ENCODE assay signal across 28 cellular contexts in genomic region chr9:36049408-36049807, GRCh38.
"Had no signal": no experiment of that assay in that cellular context is flagged by ENCODE, and none has a peak within 500 bp of the region (broad histone marks: within the 10 kb centered on the region; RNA-seq: fewer than 3 reads in every experiment).

No MANE protein-coding gene starts in this region.

- H3K4me3 ChIP-seq: coronary artery, gastrocnemius medialis, lung, mucosa of descending colon, right lobe of liver, suprapubic skin, transverse colon, upper lobe of right lung, uterus had no signal

- H3K9me3 Mint-ChIP-seq: memory B cell; mesothelial cell of epicardium; naive B cell; natural killer cell treated with Interleukin-12 subunit alpha and Interleukin-12 subunit beta and Interleukin-15 and Interleukin-18, amount 100 ng/mL, for 72 hours; neural crest cell; stimulated activated naive CD8-positive, alpha-beta T cell treated with anti-CD3 and anti-CD28 coated beads, Interleukin-15, amount 100 ng/mL, for 72 hours had no signal

- H3K27me3 Mint-ChIP-seq: memory B cell; naive B cell; natural killer cell treated with Interleukin-12 subunit alpha and Interleukin-12 subunit beta and Interleukin-15 and Interleukin-18, amount 100 ng/mL, for 72 hours; progenitor cell of endocrine pancreas; stimulated activated naive CD8-positive, alpha-beta T cell treated with anti-CD3 and anti-CD28 coated beads, Interleukin-15, amount 100 ng/mL, for 72 hours had no signal

- H3K9me3 ChIP-seq: gastrocnemius medialis, mucosa of descending colon, right lobe of liver, suprapubic skin, transverse colon, upper lobe of right lung, uterus had no signal

- ATAC-seq: gastrocnemius medialis; left lobe of liver; mucosa of descending colon; natural killer cell treated with Interleukin-12 subunit alpha and Interleukin-12 subunit beta and Interleukin-15 and Interleukin-18, amount 100 ng/mL, for 72 hours; right lobe of liver; stimulated activated naive CD8-positive, alpha-beta T cell treated with anti-CD3 and anti-CD28 coated beads, Interleukin-15, amount 100 ng/mL, for 72 hours; upper lobe of right lung had no signal

- H3K27ac ChIP-seq: coronary artery, gastrocnemius medialis, parathyroid adenoma, right lobe of liver, suprapubic skin, transverse colon, upper lobe of right lung, uterus had no signal

- H3K4me3 Mint-ChIP-seq: memory B cell; mesothelial cell of epicardium; natural killer cell treated with Interleukin-12 subunit alpha and Interleukin-12 subunit beta and Interleukin-15 and Interleukin-18, amount 100 ng/mL, for 72 hours; neural crest cell; stimulated activated naive CD8-positive, alpha-beta T cell treated with anti-CD3 and anti-CD28 coated beads, Interleukin-15, amount 100 ng/mL, for 72 hours had no signal

- DNase-seq: dermis blood vessel endothelial cell; effector memory CD4-positive, alpha-beta T cell; foreskin fibroblast; gastrocnemius medialis; head of caudate nucleus; kidney; mucosa of descending colon; naive B cell; right lobe of liver; small intestine; stimulated activated CD4-positive, alpha-beta T cell treated with anti-CD3 and anti-CD28 coated beads, Interleukin-15, amount 100 ng/mL, for 24 hours; stimulated activated CD4-positive, alpha-beta T cell treated with anti-CD3 and anti-CD28 coated beads, Interleukin-2, amount 100 ng/mL, for 48 hours; stimulated activated CD8-positive, alpha-beta memory T cell treated with anti-CD3 and anti-CD28 coated beads, Interleukin-4, amount 100 ng/mL, for 48 hours; stimulated activated naive CD4-positive, alpha-beta T cell; stimulated activated naive CD8-positive, alpha-beta T cell treated with anti-CD3 and anti-CD28 coated beads, Interleukin-15, amount 100 ng/mL, for 72 hours; transverse colon; upper lobe of right lung; uterus had no signal

- H3K36me3 Mint-ChIP-seq: mesothelial cell of epicardium; naive B cell; natural killer cell treated with Interleukin-12 subunit alpha and Interleukin-12 subunit beta and Interleukin-15 and Interleukin-18, amount 100 ng/mL, for 72 hours had no signal

- H3K9ac ChIP-seq: parathyroid adenoma had no signal

- H3K4me1 ChIP-seq: gastrocnemius medialis, parathyroid adenoma, right lobe of liver, upper lobe of right lung, uterus had no signal

- H3K36me3 ChIP-seq: gastrocnemius medialis, right lobe of liver, suprapubic skin, transverse colon, upper lobe of right lung, uterus had no signal

- H3K27ac Mint-ChIP-seq: memory B cell; mesothelial cell of epicardium; natural killer cell treated with Interleukin-12 subunit alpha and Interleukin-12 subunit beta and Interleukin-15 and Interleukin-18, amount 100 ng/mL, for 72 hours; progenitor cell of endocrine pancreas; stimulated activated naive CD8-positive, alpha-beta T cell treated with anti-CD3 and anti-CD28 coated beads, Interleukin-15, amount 100 ng/mL, for 72 hours had no signal

- H3K27me3 ChIP-seq: gastrocnemius medialis, right lobe of liver, suprapubic skin, transverse colon, upper lobe of right lung, uterus had no signal
